Comparison of ENCODE assay signal across 2 cellular contexts in the genomic region with DNA sequence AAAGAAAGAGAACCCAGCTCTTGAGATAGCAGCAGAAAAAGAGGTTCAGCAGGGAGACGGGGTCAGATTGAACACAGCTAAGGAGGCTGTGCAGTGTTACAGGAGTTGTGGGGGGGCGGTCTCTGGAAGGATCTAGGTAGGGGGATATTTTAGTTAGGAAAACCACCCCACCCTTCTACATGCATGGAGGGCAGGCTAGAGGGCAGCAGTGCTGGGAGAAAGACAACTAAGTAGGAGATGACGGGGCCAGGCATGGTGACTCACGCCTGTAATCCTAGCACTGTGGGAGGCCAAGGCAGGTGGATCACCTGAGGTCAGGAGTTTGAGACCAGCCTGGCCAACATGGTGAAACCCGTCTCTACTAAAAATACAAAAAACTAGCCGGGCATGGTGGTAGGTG.
TF ChIP-seq lines count a peak whose summit lies in the region.

No MANE protein-coding gene starts in this region.

TF ChIP-seq in HEK293, 187 proteins besides CTCF, POLR2A, EP300 and RAD21:
- TF ChIP-seq GLIS1 (tag by site-specific recombination; IDR thresholded peaks at IDR 0.05) (peak; percentile 45; the same call in 1 of the 2 replicates), ZIC2 (tag by site-specific recombination; IDR thresholded peaks at IDR 0.05) (0 out of 2 replicates have a peak, but pooled peaks have one; percentile 3)

TF ChIP-seq in K562, 482 proteins besides CTCF, POLR2A, EP300 and RAD21:
- TF ChIP-seq FOSL1 (tag; conservative IDR thresholded peaks at IDR 0.05): peak; percentile 52
